In the genomic region with DNA sequence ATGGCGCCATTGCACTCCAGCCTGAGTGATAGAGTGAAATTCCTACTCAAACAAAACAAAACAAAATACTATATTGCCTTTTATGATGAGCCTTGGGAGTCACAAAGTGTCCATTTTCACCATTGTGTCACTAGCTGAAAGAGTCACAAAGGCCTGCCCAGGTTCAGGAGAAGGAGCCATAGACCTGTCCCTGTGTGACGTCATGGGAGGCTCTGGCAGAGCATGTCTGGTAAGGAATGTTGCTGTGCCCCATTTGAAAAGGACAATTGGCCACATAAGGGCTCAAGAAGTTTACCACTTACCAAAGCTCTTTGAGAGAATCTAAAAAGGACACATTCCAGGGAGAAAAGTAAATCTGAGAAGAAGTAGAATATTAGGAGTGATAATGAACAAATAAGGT, we compare ENCODE assay signal across 34 cellular contexts.
"Had no signal": no experiment of that assay in that cellular context is flagged by ENCODE, and none has a peak within 500 bp of the region (broad histone marks: within the 10 kb centered on the region; RNA-seq: fewer than 3 reads in every experiment).

No MANE protein-coding gene starts in this region.

- ATAC-seq: activated naive CD4-positive, alpha-beta T cell treated with anti-CD3 and anti-CD28 coated beads, Interleukin-2, amount 50 U/mL, for 72 hours; activated naive CD8-positive, alpha-beta T cell treated with anti-CD3 and anti-CD28 coated beads, Interleukin-2, amount 50 U/mL, for 24 hours; activated T-cell treated with anti-CD3 and anti-CD28 coated beads, Interleukin-2, amount 50 U/mL, for 4 hours; activated T-cell treated with anti-CD3 and anti-CD28 coated beads, Interleukin-2, amount 50 U/mL, for 72 hours; activated T-helper 17 cell treated with anti-CD3 and anti-CD28 coated beads, Interleukin-2, amount 50 U/mL, for 72 hours; body of pancreas had no signal

- H3K4me1 ChIP-seq: adrenal gland, ascending aorta, breast epithelium had no signal

- DNase-seq: activated effector memory CD4-positive, alpha-beta T cell treated with anti-CD3 and anti-CD28 coated beads, Interleukin-2, amount 50 U/mL, for 16 hours; activated effector memory CD4-positive, alpha-beta T cell treated with Interleukin-2 at 50 U/mL for 16 hours; activated gamma-delta T cell; activated gamma-delta T cell treated with Interleukin-2 at 50 U/mL for 16 hours; activated naive CD4-positive, alpha-beta T cell; activated naive CD4-positive, alpha-beta T cell treated with anti-CD3 and anti-CD28 coated beads for 36 hours; activated naive CD4-positive, alpha-beta T cell treated with anti-CD3 and anti-CD28 coated beads, Interleukin-2, amount 10 ng/mL, durations not matched to agents 7 days and 5 days; activated naive CD4-positive, alpha-beta T cell treated with anti-CD3 and anti-CD28 coated beads, Interleukin-2, amount 50 U/mL, for 16 hours; activated naive CD4-positive, alpha-beta T cell treated with Interleukin-2 at 50 U/mL for 16 hours; activated naive CD8-positive, alpha-beta T cell treated with anti-CD3 and anti-CD28 coated beads for 36 hours; activated naive CD8-positive, alpha-beta T cell treated with anti-CD3 and anti-CD28 coated beads, Interleukin-2, amount 10 ng/mL, durations not matched to agents 7 days and 5 days; activated naive CD8-positive, alpha-beta T cell treated with anti-CD3 and anti-CD28 coated beads, Interleukin-2, amount 50 U/mL, for 24 hours; activated T-cell treated with anti-CD3 and anti-CD28 coated beads for 4 hours; activated T-cell treated with anti-CD3 and anti-CD28 coated beads, Interleukin-2, amount 50 U/mL, for 1 hour; activated T-cell treated with anti-CD3 and anti-CD28 coated beads, Interleukin-2, amount 50 U/mL, for 24 hours; activated T-cell treated with anti-CD3 and anti-CD28 coated beads, Interleukin-2, amount 50 U/mL, for 4 hours; activated T-cell treated with anti-CD3 and anti-CD28 coated beads, Interleukin-2, amount 50 U/mL, for 48 hours; activated T-cell treated with anti-CD3 and anti-CD28 coated beads, Interleukin-2, amount 50 U/mL, for 72 hours; adrenal gland; amniotic stem cell; amygdala; anterior cingulate cortex; aorta; body of pancreas; brain microvascular endothelial cell; central memory CD4-positive, alpha-beta T cell; cerebellar nuclear complex had no signal

- H3K36me3 ChIP-seq: adrenal gland, ascending aorta, brain microvascular endothelial cell, breast epithelium, cardiac muscle cell had no signal

- FAIRE-seq: astrocyte, bronchial epithelial cell had no signal

- H3K27ac ChIP-seq: adrenal gland, ascending aorta, body of pancreas, brain microvascular endothelial cell, breast epithelium, cardiac muscle cell had no signal

- H3K9me3 ChIP-seq: adrenal gland, ascending aorta, body of pancreas, breast epithelium had no signal

- H3K4me3 ChIP-seq: adrenal gland, ascending aorta, body of pancreas, breast epithelium, cardiac muscle cell had no signal

- H3K27me3 ChIP-seq: adrenal gland, ascending aorta, body of pancreas, brain microvascular endothelial cell, breast epithelium, cardiac muscle cell had no signal
